In the genomic region with DNA sequence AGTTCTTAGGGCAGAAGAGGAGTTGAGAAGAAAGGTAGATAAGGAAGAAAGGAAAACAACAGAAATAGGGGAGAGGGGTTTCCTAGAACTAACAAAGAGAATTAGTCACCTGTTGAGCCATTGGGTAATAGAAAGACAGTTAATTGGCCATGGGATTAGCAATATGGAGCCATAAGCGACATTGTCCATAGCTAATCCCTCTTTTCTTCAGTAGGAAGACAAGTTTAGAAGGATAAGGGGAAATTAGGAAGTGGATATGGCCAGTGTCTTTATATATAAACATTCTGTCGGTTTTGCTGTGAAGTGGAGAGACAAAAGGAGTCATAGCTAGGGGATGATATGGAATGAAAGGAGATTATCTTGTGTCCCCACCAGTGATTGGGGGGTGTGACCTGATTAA, we compare ENCODE assay signal across 11 cellular contexts. TPM values are rescaled to one million over a fixed set of nuclear protein-coding genes. Genes with fewer than 3 reads are reported as not detected.
"Had no signal": no experiment of that assay in that cellular context is flagged by ENCODE, and none has a peak within 500 bp of the region (broad histone marks: within the 10 kb centered on the region; RNA-seq: fewer than 3 reads in every experiment).

No MANE protein-coding gene starts in this region.

- H2AFZ ChIP-seq: GM23248, GM23338 had no signal

- H3K27ac Mint-ChIP-seq: GM23338, H9, HFFc6 had no signal

- FAIRE-seq: H1, H54 had no signal

- H3K4me1 Mint-ChIP-seq: GM23338 had no signal

- DNase-seq: GM23248, GOT3, H7, H9, HCEC 1CT, HFFc6 had no signal

- H3K4me3 ChIP-seq: GM23248, GM23338, HAP-1 had no signal

- H3K9me3 ChIP-seq: HAP-1 had no signal

- H3K4me2 ChIP-seq: GM23338 had no signal

- H3K4me3 Mint-ChIP-seq: GM23338, H9, HFFc6 had no signal

- ATAC-seq: GM23338, HCT116 had no signal

- H3K9ac ChIP-seq: GM23248 had no signal

- H3K36me3 ChIP-seq: HAP-1 had no signal

- H3K27ac ChIP-seq: GM23248 had no signal

RNA-seq across cellular contexts. Expression of gene COL10A1, which starts 43.9 kb away (rescaled TPM):
- total RNA-seq: H1, H7, H9 had no signal
- polyA plus RNA-seq: H1 had no signal
